ENCODE assay signal across 8 cellular contexts in the genomic region with DNA sequence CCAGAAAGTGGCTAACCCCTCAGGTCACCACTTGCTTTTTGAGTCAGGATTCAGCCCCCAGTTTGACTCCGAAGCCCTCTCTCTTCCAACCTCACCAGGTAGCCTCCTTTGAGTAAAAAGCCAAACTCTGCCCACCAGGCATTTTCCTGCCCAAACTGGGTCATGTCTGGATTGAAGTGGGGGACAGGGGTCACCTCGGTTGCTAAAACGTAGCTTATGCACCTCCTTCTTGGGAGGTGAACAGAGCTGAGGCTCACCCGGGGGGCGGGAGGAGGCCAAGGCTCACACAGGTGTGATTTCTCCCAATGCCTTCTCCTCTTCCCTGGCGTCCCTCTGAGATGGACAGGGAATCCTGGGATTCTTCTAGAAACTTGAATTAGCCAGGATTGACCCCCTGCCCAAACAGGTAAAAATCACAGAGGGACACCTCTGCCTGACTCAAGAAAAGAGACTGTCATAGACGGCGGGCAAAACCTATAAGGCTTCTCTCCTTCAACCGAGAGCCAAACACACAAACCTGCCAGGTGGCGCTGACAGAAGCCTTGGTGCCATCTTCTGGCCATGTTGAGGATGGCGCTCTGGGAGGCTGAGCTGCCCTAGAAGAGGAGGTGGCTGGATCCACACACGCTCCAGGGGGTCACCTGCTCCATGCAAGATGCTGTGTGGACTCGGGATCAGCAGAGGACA. TPM values are rescaled to one million over a fixed set of nuclear protein-coding genes. Genes with fewer than 3 reads are reported as not detected.
DNase-seq lines count a peak whose midpoint lies in the region; ATAC-seq and TF ChIP-seq lines count a peak whose summit lies in the region.

No MANE protein-coding gene starts in this region.

- no peak overlapping the region for H3K4me3 ChIP-seq in CD8-positive, alpha-beta T cell (ENCODE audit: low read depth, low read length)
- no peak overlapping the region for H3K4me3 ChIP-seq in body of pancreas

- 14 to 15% methylated on average over 8 to 13 of the region's 13 CpGs for WGBS in body of pancreas, 2 donors

- no peak overlapping the region for H3K27ac Mint-ChIP-seq in CD8-positive, alpha-beta T cell
- no peak overlapping the region for H3K27ac Mint-ChIP-seq in stimulated activated naive B cell treated with anti-CD40 and anti-IgM and Interleukin-4, amounts not matched to agents 10 μg/mL and 1 μg/mL and 100 μg/mL, for 72 hours

- no peak for TF ChIP-seq POLR2A in body of pancreas (IDR thresholded peaks at IDR 0.05)

- no peaks in the 10 kb centered on the region for H3K36me3 Mint-ChIP-seq in CD8-positive, alpha-beta T cell
- no peaks in the 10 kb centered on the region for H3K36me3 Mint-ChIP-seq in stimulated activated naive B cell treated with anti-CD40 and anti-IgM and Interleukin-4, amounts not matched to agents 10 μg/mL and 1 μg/mL and 100 μg/mL, for 72 hours

- no peaks in the 10 kb centered on the region for H3K9me3 ChIP-seq in CD8-positive, alpha-beta T cell (ENCODE audit: low read length)
- H3K9me3 ChIP-seq in body of pancreas: no peaks in the 10 kb centered on the region

- TF ChIP-seq CTCF in CD8-positive, alpha-beta T cell (IDR thresholded peaks at IDR 0.05): peak; percentile 38
- TF ChIP-seq CTCF in body of pancreas (IDR thresholded peaks at IDR 0.05): peak; percentile 34 to 67 (median 58)

- no peaks in the 10 kb centered on the region for H3K36me3 ChIP-seq in CD8-positive, alpha-beta T cell (ENCODE audit: insufficient read depth, low read length)
- H3K36me3 ChIP-seq in body of pancreas (replicated peaks in 1 of 2; ENCODE audit: insufficient read depth in 1 of 2, low read depth in 2 of 2): no peaks in the 10 kb centered on the region

- H3K27me3 Mint-ChIP-seq in CD8-positive, alpha-beta T cell (ENCODE audit: low read depth): peaks cover 41% of the 10 kb centered on the region
- peaks cover 54 to 75% of the 10 kb centered on the region in 2 donors for H3K27me3 Mint-ChIP-seq in stimulated activated naive B cell treated with anti-CD40 and anti-IgM and Interleukin-4, amounts not matched to agents 10 μg/mL and 1 μg/mL and 100 μg/mL, for 72 hours

- DNase-seq in CD8-positive, alpha-beta T cell: peak in 4 of 7 experiments; percentile 14 to 35 (median 32)
- DNase-seq in GM19238 (ENCODE audit: insufficient read length, low spot score): peak; percentile 37
- peak; percentile 42 for DNase-seq in KBM-7
- peak; percentile 51 for DNase-seq in SK-N-DZ (ENCODE audit: low spot score)
- DNase-seq in body of pancreas: peak; percentile 58 to 72 (median 62)
- DNase-seq in left colon: peak; percentile 34 to 52
- DNase-seq in stimulated activated naive B cell treated with anti-CD40 and anti-IgM and Interleukin-4, amounts not matched to agents 10 μg/mL and 1 μg/mL and 100 μg/mL, for 72 hours: peak; percentile 20

- no peaks in the 10 kb centered on the region for H3K4me1 ChIP-seq in CD8-positive, alpha-beta T cell (ENCODE audit: insufficient read depth, low read length)
- H3K4me1 ChIP-seq in body of pancreas: peaks cover 4% of the 10 kb centered on the region

- H3K27me3 ChIP-seq in CD8-positive, alpha-beta T cell (ENCODE audit: insufficient read depth, low read length): peaks cover 12% of the 10 kb centered on the region
- H3K27me3 ChIP-seq in body of pancreas: no peaks in the 10 kb centered on the region

- POLR2A ChIA-PET in CD8-positive, alpha-beta T cell (lab: Charles Lee): no interaction called here

- H3K4me3 Mint-ChIP-seq in CD8-positive, alpha-beta T cell: no peak overlapping the region
- no peak overlapping the region for H3K4me3 Mint-ChIP-seq in stimulated activated naive B cell treated with anti-CD40 and anti-IgM and Interleukin-4, amounts not matched to agents 10 μg/mL and 1 μg/mL and 100 μg/mL, for 72 hours

- intact Hi-C loops in CD8-positive, alpha-beta T cell (cut with DNase I, micrococcal nuclease): loop anchor here in 1 of 2 experiments (2.0 kb wide), 1 partner anchor 1047 kb away; no protein-coding TSS in a partner anchor
- intact Hi-C loops in body of pancreas (cut with DNase I) (no loop called here), left colon (cut with DNase I, micrococcal nuclease) (no loop called here)

- H3K9me3 Mint-ChIP-seq in CD8-positive, alpha-beta T cell: no peaks in the 10 kb centered on the region
- H3K9me3 Mint-ChIP-seq in stimulated activated naive B cell treated with anti-CD40 and anti-IgM and Interleukin-4, amounts not matched to agents 10 μg/mL and 1 μg/mL and 100 μg/mL, for 72 hours: peaks cover 0 to 4% of the 10 kb centered on the region in 2 donors

- ATAC-seq in CD8-positive, alpha-beta T cell: peak; percentile 52
- ATAC-seq in body of pancreas (peak; percentile 79), left colon (peak; percentile 92), HG03469 (IDR thresholded peaks at IDR 0.05; ENCODE audit: unreplicated experiment) (no peak)
- peak; percentile 80 to 85 for ATAC-seq in stimulated activated naive B cell treated with anti-CD40 and anti-IgM and Interleukin-4, amounts not matched to agents 10 μg/mL and 1 μg/mL and 100 μg/mL, for 72 hours (replicated peaks)

- H3K27ac ChIP-seq in CD8-positive, alpha-beta T cell (ENCODE audit: low read depth, low read length): no peak overlapping the region
- no peak overlapping the region for H3K27ac ChIP-seq in body of pancreas

- in situ Hi-C loops in KBM-7 (cut with MboI; ENCODE audit: low pct_unique_long_range_greater_than_20kb, low sequenced_read_pairs): no loop called here

- H3K4me1 Mint-ChIP-seq in CD8-positive, alpha-beta T cell (ENCODE audit: low read depth): no peaks in the 10 kb centered on the region
- H3K4me1 Mint-ChIP-seq in stimulated activated naive B cell treated with anti-CD40 and anti-IgM and Interleukin-4, amounts not matched to agents 10 μg/mL and 1 μg/mL and 100 μg/mL, for 72 hours: no peaks in the 10 kb centered on the region

- CTCF ChIA-PET in CD8-positive, alpha-beta T cell (lab: Charles Lee): interaction anchor here (0.6 to 2.2 kb wide), 6 partner anchors 14 to 1047 kb away, joined by 3 to 12 read pairs (median 4); no protein-coding TSS in a partner anchor

RNA-seq across cellular contexts. Expression of a gene that starts 51.6 kb away (rescaled TPM):
- not detected for total RNA-seq in CD8-positive, alpha-beta T cell
- 0.03 and 0.54 TPM in 2 replicates for polyA plus RNA-seq in SK-N-DZ (2014; cell fraction: cytosol; rRNA removed)
- polyA plus RNA-seq in SK-N-DZ (2014; cell fraction: nucleus; rRNA removed): 0.06 and 0.13 TPM in 2 replicates
- total RNA-seq in body of pancreas: not detected
- not detected for total RNA-seq in left colon
